In the genomic region with DNA sequence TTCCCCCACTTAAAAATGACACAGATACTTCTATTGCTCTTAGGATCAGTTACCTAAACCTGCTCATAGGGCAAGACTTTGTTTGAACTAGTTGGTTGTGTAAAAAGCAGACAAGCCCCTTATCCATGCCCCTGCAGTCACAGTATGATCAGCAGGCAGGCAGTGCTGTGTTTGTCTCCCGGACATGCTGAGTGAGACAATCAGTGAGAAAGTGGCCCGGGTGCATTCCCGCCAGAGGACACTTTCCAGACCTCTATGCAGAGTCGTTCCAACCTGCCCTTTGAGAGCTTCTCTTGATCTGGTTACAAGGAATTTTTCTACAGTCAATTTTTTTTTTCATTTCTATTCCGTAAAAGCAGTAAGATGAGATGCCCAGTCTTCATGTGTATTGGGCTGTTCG, we compare ENCODE assay signal across 21 cellular contexts.
"Had no signal": no experiment of that assay in that cellular context is flagged by ENCODE, and none has a peak within 500 bp of the region (broad histone marks: within the 10 kb centered on the region; RNA-seq: fewer than 3 reads in every experiment).

No MANE protein-coding gene starts in this region.

- H3K4me3 ChIP-seq: colonic mucosa, spleen, tibial artery, vagina had no signal

- DNase-seq: activated CD4-positive, alpha-beta T cell treated with anti-CD3 and anti-CD28 coated beads, Interleukin-2, amount 10 ng/mL, durations not matched to agents 24 days and 14 days; activated CD4-positive, CD25-positive, alpha-beta regulatory T cell; activated CD8-positive, alpha-beta memory T cell treated with anti-CD3 and anti-CD28 coated beads, Interleukin-2, amount 50 U/mL, for 4 hours; aorta; brain microvascular endothelial cell; colonic mucosa; endodermal cell; foreskin keratinocyte; nucleus accumbens; posterior cingulate gyrus; spleen; stimulated activated CD4-positive, alpha-beta T cell treated with anti-CD3 and anti-CD28 coated beads, Interleukin-4, amount 100 ng/mL, for 4 hours; stimulated activated naive CD4-positive, alpha-beta T cell treated with Interleukin-2 at 50 U/mL for 16 hours; T-cell; T-helper 9 cell; tibial artery had no signal

- H3K4me1 ChIP-seq: foreskin keratinocyte had no signal

- H3K27me3 ChIP-seq: brain microvascular endothelial cell, colonic mucosa, foreskin keratinocyte, spleen, tibial artery, vagina had no signal

- H3K9me3 ChIP-seq: colonic mucosa, spleen, tibial artery, vagina had no signal

- H3K27ac Mint-ChIP-seq: activated CD4-positive, alpha-beta T cell treated with anti-CD3 and anti-CD28 coated beads, Interleukin-2, amount 10 ng/mL, durations not matched to agents 24 days and 14 days; natural killer cell treated with Interleukin-12 subunit alpha and Interleukin-12 subunit beta and Interleukin-15 and Interleukin-18, amount 100 ng/mL, for 72 hours had no signal

- H3K27me3 Mint-ChIP-seq: activated CD4-positive, alpha-beta T cell treated with anti-CD3 and anti-CD28 coated beads, Interleukin-2, amount 10 ng/mL, durations not matched to agents 24 days and 14 days; central memory CD8-positive, alpha-beta T cell; natural killer cell treated with Interleukin-12 subunit alpha and Interleukin-12 subunit beta and Interleukin-15 and Interleukin-18, amount 100 ng/mL, for 72 hours; T-cell had no signal

- ATAC-seq: foreskin keratinocyte; natural killer cell treated with Interleukin-12 subunit alpha and Interleukin-12 subunit beta and Interleukin-15 and Interleukin-18, amount 100 ng/mL, for 72 hours; SK-N-SH treated with all-trans-retinoic acid at 6 μM for 48 hours; T-cell had no signal

- H3K27ac ChIP-seq: brain microvascular endothelial cell, colonic mucosa, foreskin keratinocyte, tibial artery, vagina had no signal

- H3K4me3 Mint-ChIP-seq: activated CD4-positive, alpha-beta T cell treated with anti-CD3 and anti-CD28 coated beads, Interleukin-2, amount 10 ng/mL, durations not matched to agents 24 days and 14 days; activated T-helper 1 cell treated with anti-CD3 and anti-CD28 coated beads, Interleukin-12 subunit alpha, Interleukin-12 subunit beta, Interleukin-2, Interleukin-4 antibody, amounts not matched to agents 30 ng/mL and 10 ng/mL and 1 ng/mL, durations not matched to agents 14 hours and 24 hours and 36 hours; central memory CD8-positive, alpha-beta T cell; endodermal cell; natural killer cell treated with Interleukin-12 subunit alpha and Interleukin-12 subunit beta and Interleukin-15 and Interleukin-18, amount 100 ng/mL, for 72 hours; T-cell had no signal

- H3K9me3 Mint-ChIP-seq: activated CD4-positive, alpha-beta T cell treated with anti-CD3 and anti-CD28 coated beads, Interleukin-2, amount 10 ng/mL, durations not matched to agents 24 days and 14 days; activated T-helper 1 cell treated with anti-CD3 and anti-CD28 coated beads, Interleukin-12 subunit alpha, Interleukin-12 subunit beta, Interleukin-2, Interleukin-4 antibody, amounts not matched to agents 30 ng/mL and 10 ng/mL and 1 ng/mL, durations not matched to agents 14 hours and 24 hours and 36 hours; central memory CD8-positive, alpha-beta T cell; endodermal cell; natural killer cell treated with Interleukin-12 subunit alpha and Interleukin-12 subunit beta and Interleukin-15 and Interleukin-18, amount 100 ng/mL, for 72 hours; T-cell had no signal
